8 cellular contexts compared by ENCODE assay signal in genomic region chr1:1891349-1892078, GRCh38. TPM values are rescaled to one million over a fixed set of nuclear protein-coding genes. Genes with fewer than 3 reads are reported as not detected.
A peak's percentile ranks its signal among the peaks of the same experiment; 100 is the strongest.
DNase-seq lines count a peak whose midpoint lies in the region; ATAC-seq and TF ChIP-seq lines count a peak whose summit lies in the region.

No MANE protein-coding gene starts in this region.

- H3K36me3 Mint-ChIP-seq in activated naive CD8-positive, alpha-beta T cell = peaks cover 4% of the 10 kb centered on the region

- no peak for TF ChIP-seq CTCF in cardiac muscle cell (IDR thresholded peaks at IDR 0.05; ENCODE audit: low read depth, low read length)

- H3K4me1 ChIP-seq in cardiac muscle cell (ENCODE audit: low read depth) = peaks cover 28% of the 10 kb centered on the region

- intact Hi-C loops in posterior cingulate gyrus (cut with DNase I) = loop anchor here (2.0 to 5.0 kb wide), 3 partner anchors 17 to 113 kb away; partner anchors contain the start of gene NADK

- DNase-seq in A172 (ENCODE audit: low spot score) = peak; percentile 23
- DNase-seq in HUDEP-2 (lab: John Stamatoyannopoulos, UW; ENCODE audit: unreplicated experiment in 76 of 76) = peak in 67 of 76 experiments; percentile 18 to 91 (median 73)
- peak; percentile 28 for DNase-seq in SHP77 treated with DMSO at 0.1 percent for 48 hours (lab: John Stamatoyannopoulos, UW)
- DNase-seq in cardiac muscle cell (ENCODE audit: low read depth in 1 of 2, low spot score in 1 of 2) = peak; percentile 63 to 83
- DNase-seq in posterior cingulate gyrus = peak in 7 of 10 donors; percentile 34 to 90 (median 72)
- peak; percentile 74 for DNase-seq in ureter (ENCODE audit: low spot score)

- TF ChIP-seq POLR2A in GM18505 (IDR thresholded peaks at IDR 0.05; ENCODE audit: borderline replicate concordance, extremely low read depth, insufficient read depth, insufficient read length) = peak; percentile 49

- peak overlapping the region; percentile 96 for H3K4me3 Mint-ChIP-seq in activated naive CD8-positive, alpha-beta T cell

- no peaks in the 10 kb centered on the region for H3K27me3 ChIP-seq in cardiac muscle cell

- H3K9me3 Mint-ChIP-seq in activated naive CD8-positive, alpha-beta T cell (ENCODE audit: low read depth) = no peaks in the 10 kb centered on the region

- peak overlapping the region; percentile 98 for H3K27ac Mint-ChIP-seq in activated naive CD8-positive, alpha-beta T cell

- no peaks in the 10 kb centered on the region for H3K27me3 Mint-ChIP-seq in activated naive CD8-positive, alpha-beta T cell

- H3K4me3 ChIP-seq in cardiac muscle cell = peak overlapping the region; percentile 82

- ATAC-seq in GM18505 (IDR thresholded peaks at IDR 0.05; ENCODE audit: unreplicated experiment) = peak; percentile 15

- no peaks in the 10 kb centered on the region for H3K9me3 ChIP-seq in cardiac muscle cell (ENCODE audit: low read depth)

- peak overlapping the region; percentile 98 for H3K27ac ChIP-seq in cardiac muscle cell

- peaks cover 58% of the 10 kb centered on the region for H3K4me1 Mint-ChIP-seq in activated naive CD8-positive, alpha-beta T cell (ENCODE audit: low read depth)

- H3K36me3 ChIP-seq in cardiac muscle cell = no peaks in the 10 kb centered on the region

RNA-seq across cellular contexts. Expression of gene GNB1, which starts 0.6 kb away (rescaled TPM):
- 39.2 and 44.0 TPM in 2 replicates for total RNA-seq in A172 (2014; rRNA removed; shearing (Covaris generic))
- 85.5 and 93.5 TPM in 2 replicates for total RNA-seq in cardiac muscle cell
- polyA plus RNA-seq in cardiac muscle cell = 185 and 196 TPM in 2 replicates
- 304 TPM for total RNA-seq in ureter

RNA-seq across cellular contexts. Expression of gene CALML6, which starts 23.5 kb away (rescaled TPM):
- total RNA-seq in A172 (2014; rRNA removed; shearing (Covaris generic)) = not detected in 2 replicates
- 0.63 TPM in 1 of 2 replicates, not detected in the other for total RNA-seq in cardiac muscle cell
- 0.28 TPM in 1 of 2 replicates, not detected in the other for polyA plus RNA-seq in cardiac muscle cell
- 0.29 TPM for total RNA-seq in ureter

RNA-seq across cellular contexts. Expression of gene TMEM52, which starts 27.6 kb away (rescaled TPM):
- not detected in 2 replicates for total RNA-seq in A172 (2014; rRNA removed; shearing (Covaris generic))
- 6.9 and 7.1 TPM in 2 replicates for total RNA-seq in cardiac muscle cell
- 4.2 and 16.6 TPM in 2 replicates for polyA plus RNA-seq in cardiac muscle cell
- total RNA-seq in ureter = not detected

Comparison
In these comparisons a context has a peak if more than half of its experiments do, and no peak if none do; other contexts are left out.
1. Peak in every context shown above with its lines: DNase-seq, ATAC-seq, H3K4me3 ChIP-seq and H3K27ac ChIP-seq.
2. DNase-seq: peak in every context shown above with its lines; median percentile 74 in ureter; 73 in HUDEP-2; 73 in cardiac muscle cell; 72 in posterior cingulate gyrus; 28 in SHP77 treated with DMSO at 0.1 percent for 48 hours; 23 in A172.